In the genomic region with DNA sequence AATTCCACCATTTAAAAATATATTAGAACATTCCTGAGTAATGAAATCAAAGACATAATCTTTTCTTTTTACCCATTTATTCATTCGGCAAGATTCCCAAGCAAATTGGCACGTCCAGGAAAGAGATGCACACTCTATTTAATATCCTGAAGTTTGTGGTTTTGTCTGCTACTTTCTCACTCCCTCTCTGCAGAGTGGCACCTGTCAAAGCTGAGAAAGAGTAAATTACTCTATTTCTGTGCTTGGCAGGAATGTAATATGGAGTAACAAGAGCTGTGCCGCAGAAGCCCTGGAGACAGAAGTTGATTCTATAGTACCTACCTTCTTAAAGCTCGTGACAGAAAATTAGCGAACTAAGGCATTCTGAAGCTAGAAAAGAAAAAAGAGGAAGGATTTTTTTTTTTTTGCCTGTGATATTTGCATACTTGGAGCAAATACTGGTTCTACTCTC, we compare ENCODE assay signal across 10 cellular contexts. TPM values are rescaled to one million over a fixed set of nuclear protein-coding genes. Genes with fewer than 3 reads are reported as not detected.
DNase-seq lines count a peak whose midpoint lies in the region; ATAC-seq and TF ChIP-seq lines count a peak whose summit lies in the region.
"Had no signal": no experiment of that assay in that cellular context is flagged by ENCODE, and none has a peak within 500 bp of the region (broad histone marks: within the 10 kb centered on the region; RNA-seq: fewer than 3 reads in every experiment).

No MANE protein-coding gene starts in this region.

- no peaks in the 10 kb centered on the region for H3K9me3 ChIP-seq in DOHH2 (ENCODE audit: control insufficient read depth, insufficient read depth, low read length)

- H3K4me2 ChIP-seq in DOHH2 (ENCODE audit: low read length), result peak overlapping the region; percentile 66

- H3K4me1 Mint-ChIP-seq in activated T-helper 1 cell treated with anti-CD3 and anti-CD28 coated beads, Interleukin-12 subunit alpha, Interleukin-12 subunit beta, Interleukin-2, Interleukin-4 antibody, amounts not matched to agents 30 ng/mL and 10 ng/mL and 1 ng/mL, durations not matched to agents 14 hours and 24 hours and 36 hours (ENCODE audit: low read depth), result peaks cover 8% of the 10 kb centered on the region

- intact Hi-C loops in activated T-helper 1 cell treated with anti-CD3 and anti-CD28 coated beads, Interleukin-12 subunit alpha, Interleukin-12 subunit beta, Interleukin-2, Interleukin-4 antibody, amounts not matched to agents 30 ng/mL and 10 ng/mL and 1 ng/mL, durations not matched to agents 14 hours and 24 hours and 36 hours (cut with micrococcal nuclease), result no loop called here

- 0 out of 2 replicates have a peak overlapping the region, but pooled peaks have one; percentile 5 for H3K27ac ChIP-seq in DOHH2 (ENCODE audit: low read depth, low read length)

- H3K79me2 ChIP-seq in DOHH2 (ENCODE audit: control insufficient read depth, low read length), result peaks cover 59% of the 10 kb centered on the region

- TF ChIP-seq CTCF in DOHH2 (IDR thresholded peaks at IDR 0.05; ENCODE audit: low read depth, low read length, poor library complexity, severe bottlenecking) (no peak), choroid plexus epithelial cell (conservative IDR thresholded peaks at IDR 0.05; ENCODE audit: low read depth, low read length) (no peak)

- H3K4me1 ChIP-seq in DOHH2 (ENCODE audit: control insufficient read depth, low read length), result peaks cover 29% of the 10 kb centered on the region

- H3K9me2 ChIP-seq in DOHH2 (replicated peaks; ENCODE audit: control insufficient read depth, low read length), result no peaks in the 10 kb centered on the region

- H3K4me3 ChIP-seq in DOHH2 (ENCODE audit: low read length), result peak overlapping the region; percentile 44
- no peak overlapping the region for H3K4me3 ChIP-seq in choroid plexus epithelial cell (ENCODE audit: low read depth, low read length)

- no peaks in the 10 kb centered on the region for H3K27me3 ChIP-seq in DOHH2 (ENCODE audit: control insufficient read depth, low read length)

- no peak overlapping the region for H3K4me3 Mint-ChIP-seq in activated T-helper 1 cell treated with anti-CD3 and anti-CD28 coated beads, Interleukin-12 subunit alpha, Interleukin-12 subunit beta, Interleukin-2, Interleukin-4 antibody, amounts not matched to agents 30 ng/mL and 10 ng/mL and 1 ng/mL, durations not matched to agents 14 hours and 24 hours and 36 hours

- H3K27me3 Mint-ChIP-seq in activated T-helper 1 cell treated with anti-CD3 and anti-CD28 coated beads, Interleukin-12 subunit alpha, Interleukin-12 subunit beta, Interleukin-2, Interleukin-4 antibody, amounts not matched to agents 30 ng/mL and 10 ng/mL and 1 ng/mL, durations not matched to agents 14 hours and 24 hours and 36 hours (ENCODE audit: insufficient read depth), result no peaks in the 10 kb centered on the region

- in situ Hi-C loops in KBM-7 (cut with MboI; ENCODE audit: low pct_unique_long_range_greater_than_20kb, low sequenced_read_pairs), result no loop called here

- H4K20me1 ChIP-seq in DOHH2 (ENCODE audit: control insufficient read depth, insufficient read depth, low read depth, low read length), result 0 out of 2 replicates have a peak, but pooled peaks cover 4% of the 10 kb centered on the region

- H3K9me3 Mint-ChIP-seq in activated T-helper 1 cell treated with anti-CD3 and anti-CD28 coated beads, Interleukin-12 subunit alpha, Interleukin-12 subunit beta, Interleukin-2, Interleukin-4 antibody, amounts not matched to agents 30 ng/mL and 10 ng/mL and 1 ng/mL, durations not matched to agents 14 hours and 24 hours and 36 hours, result no peaks in the 10 kb centered on the region

- peak; percentile 66 for ATAC-seq in GM21528 (IDR thresholded peaks at IDR 0.05; ENCODE audit: low FRiP score, unreplicated experiment)
- ATAC-seq: left ventricle myocardium superior had no signal

- no peak overlapping the region for H3K27ac Mint-ChIP-seq in activated T-helper 1 cell treated with anti-CD3 and anti-CD28 coated beads, Interleukin-12 subunit alpha, Interleukin-12 subunit beta, Interleukin-2, Interleukin-4 antibody, amounts not matched to agents 30 ng/mL and 10 ng/mL and 1 ng/mL, durations not matched to agents 14 hours and 24 hours and 36 hours

- no peaks in the 10 kb centered on the region for H3K36me3 Mint-ChIP-seq in activated T-helper 1 cell treated with anti-CD3 and anti-CD28 coated beads, Interleukin-12 subunit alpha, Interleukin-12 subunit beta, Interleukin-2, Interleukin-4 antibody, amounts not matched to agents 30 ng/mL and 10 ng/mL and 1 ng/mL, durations not matched to agents 14 hours and 24 hours and 36 hours (ENCODE audit: low read depth)

- H3K36me3 ChIP-seq in DOHH2 (ENCODE audit: control insufficient read depth, low read length), result peaks cover under 1% of the 10 kb centered on the region

- DNase-seq in KBM-7 (peak; percentile 68), choroid plexus epithelial cell (ENCODE audit: low read depth) (peak; percentile 4), NCI-H524 treated with DMSO at 0.1 percent for 48 hours (lab: John Stamatoyannopoulos, UW) (no peak), NCI-H146 treated with DMSO at 0.1 percent for 48 hours (lab: John Stamatoyannopoulos, UW; ENCODE audit: unreplicated experiment) (no peak), retina (no peak)
- no peak for DNase-seq in activated T-helper 1 cell treated with anti-CD3 and anti-CD28 coated beads, Interleukin-12 subunit alpha, Interleukin-12 subunit beta, Interleukin-2, Interleukin-4 antibody, amounts not matched to agents 30 ng/mL and 10 ng/mL and 1 ng/mL, durations not matched to agents 14 hours and 24 hours and 36 hours (ENCODE audit: low spot score)
- DNase-seq: activated CD4-positive, alpha-beta T cell treated with anti-CD3 and anti-CD28 coated beads, Interleukin-2, amount 50 U/mL, for 4 hours; left ventricle myocardium superior had no signal

- H3F3A ChIP-seq in DOHH2 (ENCODE audit: control insufficient read depth, insufficient read depth), result peaks cover 6% of the 10 kb centered on the region; the same call in 1 of the 2 replicates

RNA-seq across cellular contexts. Expression of gene GSTCD, which starts 5.5 kb away (rescaled TPM):
- total RNA-seq in activated T-helper 1 cell treated with anti-CD3 and anti-CD28 coated beads, Interleukin-12 subunit alpha, Interleukin-12 subunit beta, Interleukin-2, Interleukin-4 antibody, amounts not matched to agents 30 ng/mL and 10 ng/mL and 1 ng/mL, durations not matched to agents 14 hours and 24 hours and 36 hours, result 17.0 and 20.9 TPM in 2 replicates

RNA-seq across cellular contexts. Expression of gene INTS12, which starts 5.6 kb away (rescaled TPM):
- 18.7 and 22.4 TPM in 2 replicates for total RNA-seq in activated T-helper 1 cell treated with anti-CD3 and anti-CD28 coated beads, Interleukin-12 subunit alpha, Interleukin-12 subunit beta, Interleukin-2, Interleukin-4 antibody, amounts not matched to agents 30 ng/mL and 10 ng/mL and 1 ng/mL, durations not matched to agents 14 hours and 24 hours and 36 hours

Comparison
In these comparisons a context has a peak if more than half of its experiments do, and no peak if none do; other contexts are left out.
1. DNase-seq: peak in KBM-7 (single experiment) and choroid plexus epithelial cell (single experiment); none in NCI-H524 treated with DMSO at 0.1 percent for 48 hours (single experiment), activated T-helper 1 cell treated with anti-CD3 and anti-CD28 coated beads, Interleukin-12 subunit alpha, Interleukin-12 subunit beta, Interleukin-2, Interleukin-4 antibody, amounts not matched to agents 30 ng/mL and 10 ng/mL and 1 ng/mL, durations not matched to agents 14 hours and 24 hours and 36 hours (single experiment), NCI-H146 treated with DMSO at 0.1 percent for 48 hours (single experiment) and retina (single experiment).